8 cellular contexts compared by ENCODE assay signal in genomic region chr1:206469411-206469932, GRCh38. TPM values are rescaled to one million over a fixed set of nuclear protein-coding genes. Genes with fewer than 3 reads are reported as not detected.
DNase-seq lines count a peak whose midpoint lies in the region; ATAC-seq, FAIRE-seq and TF ChIP-seq lines count a peak whose summit lies in the region.

No MANE protein-coding gene starts in this region.

- H3K9me3 ChIP-seq in GM23248 (ENCODE audit: low read depth), result no peaks in the 10 kb centered on the region
- no peaks in the 10 kb centered on the region for H3K9me3 ChIP-seq in SU-DHL-6 (ENCODE audit: insufficient read depth, low read length)
- H3K9me3 ChIP-seq in spleen, result no peaks in the 10 kb centered on the region

- peak; percentile 14 for ATAC-seq in effector memory CD8-positive, alpha-beta T cell (replicated peaks)
- ATAC-seq in GM18511 (IDR thresholded peaks at IDR 0.05; ENCODE audit: unreplicated experiment) (no peak), GM18868 (IDR thresholded peaks at IDR 0.05; ENCODE audit: unreplicated experiment) (no peak), HG02852 (IDR thresholded peaks at IDR 0.05; ENCODE audit: unreplicated experiment) (no peak)

- in situ Hi-C loops in GM23248 (cut with MboI), result no loop called here

- H3K9me2 ChIP-seq in GM23248 (ENCODE audit: insufficient read depth) (no peaks in the 10 kb centered on the region), SU-DHL-6 (replicated peaks; ENCODE audit: insufficient read depth, low read length) (no peaks in the 10 kb centered on the region)

- no peaks in the 10 kb centered on the region for H3K79me2 ChIP-seq in GM23248 (ENCODE audit: insufficient read depth)
- no peaks in the 10 kb centered on the region for H3K79me2 ChIP-seq in SU-DHL-6 (ENCODE audit: insufficient read depth, low read length)

- H3K4me1 ChIP-seq in GM23248 (ENCODE audit: insufficient read depth) (peaks cover 37% of the 10 kb centered on the region), spleen (peaks cover 35 to 94% (median 79%) of the 10 kb centered on the region in 6 donors)

- intact Hi-C loops in spleen (cut with DNase I; ENCODE audit: low total_unique reads), result no loop called here

- H3K4me2 ChIP-seq in GM23248 (ENCODE audit: unreplicated experiment) (peak overlapping the region; percentile 97), SU-DHL-6 (ENCODE audit: low read depth, low read length, poor library complexity, severe bottlenecking) (peak overlapping the region; percentile 63)

- H3K4me3 Mint-ChIP-seq in effector memory CD8-positive, alpha-beta T cell, result peak overlapping the region; percentile 86 to 91

- H3K36me3 ChIP-seq in GM23248 (ENCODE audit: low read depth) (no peaks in the 10 kb centered on the region), SU-DHL-6 (ENCODE audit: low read length) (no peaks in the 10 kb centered on the region), spleen (peaks cover 0 to 22% (median 7%) of the 10 kb centered on the region in 6 donors)

- H3K36me3 Mint-ChIP-seq in effector memory CD8-positive, alpha-beta T cell (ENCODE audit: insufficient read depth), result peaks cover 21% of the 10 kb centered on the region

- H3K27ac Mint-ChIP-seq in effector memory CD8-positive, alpha-beta T cell, result peak overlapping the region; percentile 88 to 94

- H3K4me3 ChIP-seq in GM23248, result peak overlapping the region; percentile 92
- peak overlapping the region; percentile 74 for H3K4me3 ChIP-seq in SU-DHL-6 (ENCODE audit: insufficient read depth, low read length, poor library complexity, severe bottlenecking)
- H3K4me3 ChIP-seq in spleen, result peak overlapping the region in 5 of 8 donors; percentile 60 to 94 (median 71)

- H3K9ac ChIP-seq in GM23248 (peak overlapping the region; percentile 82), SU-DHL-6 (ENCODE audit: low read length) (peak overlapping the region; percentile 78; the same call in 1 of the 2 replicates)

- TF ChIP-seq CTCF in SU-DHL-6 (IDR thresholded peaks at IDR 0.05; ENCODE audit: insufficient read depth, low read length, poor library complexity, severe bottlenecking) (no peak), spleen (IDR thresholded peaks at IDR 0.05 in 8 of 11, conservative IDR thresholded peaks at IDR 0.05 in 3 of 11) (no peak), D721Med (IDR thresholded peaks at IDR 0.05; ENCODE audit: insufficient read depth, missing control alignments) (no peak)

- 53% methylated on average over 2 of the region's 2 CpGs for WGBS in GM23248 (ENCODE audit: low coverage in 1 of 2, low lambda C conversion rate in 2 of 2, missing lambda C conversion rate in 2 of 2), 2 experiments
- WGBS in spleen, 5 donors, result 46 to 67% (median 59%) methylated on average over 2 of the region's 2 CpGs

- no peaks in the 10 kb centered on the region for H3K9me3 Mint-ChIP-seq in effector memory CD8-positive, alpha-beta T cell

- no peak for FAIRE-seq in D721Med (lab: Jason Lieb, UNC)

- H2AFZ ChIP-seq in GM23248, result peak overlapping the region; percentile 86
- H2AFZ ChIP-seq in SU-DHL-6 (ENCODE audit: low read depth, low read length, severe bottlenecking), result peak overlapping the region; percentile 41

- H3K4me1 Mint-ChIP-seq in effector memory CD8-positive, alpha-beta T cell (ENCODE audit: low read depth in 2 of 2), result peaks cover 59 to 73% of the 10 kb centered on the region in 2 donors

- no peak for DNase-seq in GM23248
- no peak for DNase-seq in effector memory CD8-positive, alpha-beta T cell
- DNase-seq in spleen, result peak; percentile 56
- no peak for DNase-seq in D721Med (ENCODE audit: insufficient read length, low spot score)

- H3K27me3 ChIP-seq in GM23248 (replicated peaks; ENCODE audit: insufficient read depth) (no peaks in the 10 kb centered on the region), SU-DHL-6 (ENCODE audit: low read length) (no peaks in the 10 kb centered on the region), spleen (replicated peaks in 1 of 7) (no peaks in the 10 kb centered on the region)

- TF ChIP-seq POLR2A in spleen (IDR thresholded peaks at IDR 0.05), result no peak

- no peaks in the 10 kb centered on the region for H4K20me1 ChIP-seq in GM23248 (ENCODE audit: insufficient read depth)
- H4K20me1 ChIP-seq in SU-DHL-6 (ENCODE audit: low read depth, low read length), result no peaks in the 10 kb centered on the region

- H3F3A ChIP-seq in GM23248 (ENCODE audit: insufficient read depth) (peaks cover 33% of the 10 kb centered on the region), SU-DHL-6 (ENCODE audit: insufficient read depth) (peaks cover 16% of the 10 kb centered on the region)

- H3K27me3 Mint-ChIP-seq in effector memory CD8-positive, alpha-beta T cell, result no peaks in the 10 kb centered on the region

- peak overlapping the region; percentile 75 for H3K27ac ChIP-seq in GM23248
- H3K27ac ChIP-seq in SU-DHL-6 (ENCODE audit: low read depth, low read length), result peak overlapping the region; percentile 86
- H3K27ac ChIP-seq in spleen, result peak overlapping the region in 6 of 8 donors; percentile 65 to 92 (median 84)

RNA-seq across cellular contexts. Expression of gene IKBKE, which starts 0.8 kb away (rescaled TPM):
- total RNA-seq in GM23248 (2014; rRNA removed; shearing (Covaris generic)), result 12.5 and 17.7 TPM in 2 replicates
- polyA plus RNA-seq in GM23248 (2016; fragmentation: Nextera tagmentation; extraction: Ambion mirVana) (13.4 and 14.5 TPM in 2 replicates), spleen (10 to 100 TPM; 11.3 to 23.2 (median 17.0) TPM)
- 10 to 100 TPM; 20.1 to 37.3 (median 35.1) TPM for total RNA-seq in spleen

RNA-seq across cellular contexts. Expression of gene RASSF5, which starts 37.9 kb away (rescaled TPM):
- total RNA-seq in GM23248 (2014; rRNA removed; shearing (Covaris generic)), result 0.22 and 0.89 TPM in 2 replicates
- polyA plus RNA-seq in GM23248 (2016; fragmentation: Nextera tagmentation; extraction: Ambion mirVana) (0.28 and 0.48 TPM in 2 replicates), spleen (10 to 100 TPM; 32.2 to 39.5 (median 35.8) TPM)
- 100 to 1,000 TPM; 121 to 168 (median 131) TPM for total RNA-seq in spleen

Comparison
In these comparisons a context has a peak if more than half of its experiments do, and no peak if none do; other contexts are left out.
1. RNA of gene RASSF5, which starts 37.9 kb away (total RNA-seq): 121 to 168 TPM in spleen; 0.22 to 0.89 TPM in GM23248; every median in the first group is over 10 times any median in the second.
2. Peak in every context shown above with its lines, with median percentiles within 50 percentile points of each other: H3K27ac ChIP-seq and H3K4me3 ChIP-seq.